ENCODE assay signal across 1 cellular context in genomic region chr4:143558286-143558685, GRCh38.
TF ChIP-seq lines count a peak whose summit lies in the region.

No MANE protein-coding gene starts in this region.

TF ChIP-seq in HepG2, 621 proteins besides CTCF, POLR2A, EP300 and RAD21 (continued from another document):
- TF ChIP-seq, protein P1, sequence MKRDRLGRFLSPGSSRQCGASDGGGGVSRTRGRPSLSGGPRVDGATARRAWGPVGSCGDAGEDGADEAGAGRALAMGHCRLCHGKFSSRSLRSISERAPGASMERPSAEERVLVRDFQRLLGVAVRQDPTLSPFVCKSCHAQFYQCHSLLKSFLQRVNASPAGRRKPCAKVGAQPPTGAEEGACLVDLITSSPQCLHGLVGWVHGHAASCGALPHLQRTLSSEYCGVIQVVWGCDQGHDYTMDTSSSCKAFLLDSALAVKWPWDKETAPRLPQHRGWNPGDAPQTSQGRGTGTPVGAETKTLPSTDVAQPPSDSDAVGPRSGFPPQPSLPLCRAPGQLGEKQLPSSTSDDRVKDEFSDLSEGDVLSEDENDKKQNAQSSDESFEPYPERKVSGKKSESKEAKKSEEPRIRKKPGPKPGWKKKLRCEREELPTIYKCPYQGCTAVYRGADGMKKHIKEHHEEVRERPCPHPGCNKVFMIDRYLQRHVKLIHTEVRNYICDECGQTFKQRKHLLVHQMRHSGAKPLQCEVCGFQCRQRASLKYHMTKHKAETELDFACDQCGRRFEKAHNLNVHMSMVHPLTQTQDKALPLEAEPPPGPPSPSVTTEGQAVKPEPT (CRISPR knock-in tag; IDR thresholded peaks at IDR 0.05; ENCODE audit: low read depth) = no peak
- TF ChIP-seq BCLAF1 (IDR thresholded peaks at IDR 0.05) (no peak), MEIS1 (CRISPR knock-in tag; IDR thresholded peaks at IDR 0.05; ENCODE audit: borderline replicate concordance) (no peak), RARG (CRISPR knock-in tag; IDR thresholded peaks at IDR 0.05; ENCODE audit: low read depth) (no peak), NCOR1 (IDR thresholded peaks at IDR 0.05; ENCODE audit: borderline replicate concordance, low read length) (no peak), LRRFIP1 (CRISPR knock-in tag; conservative IDR thresholded peaks at IDR 0.05) (no peak), DDIT3 (CRISPR knock-in tag; IDR thresholded peaks at IDR 0.05) (no peak), SMAD3 (CRISPR knock-in tag; IDR thresholded peaks at IDR 0.05) (no peak)
